12 cellular contexts compared by ENCODE assay signal in genomic region chr17:76533640-76534359, GRCh38. TPM values are rescaled to one million over a fixed set of nuclear protein-coding genes. Genes with fewer than 3 reads are reported as not detected.
DNase-seq lines count a peak whose midpoint lies in the region; ATAC-seq, FAIRE-seq and TF ChIP-seq lines count a peak whose summit lies in the region.
"Not testable (repeated sequence)": the region's sequence is repeated elsewhere in the genome, so short reads cannot be mapped to it uniquely, and the experiment has no call there.
"Had no signal": no experiment of that assay in that cellular context is flagged by ENCODE, and none has a peak within 500 bp of the region (broad histone marks: within the 10 kb centered on the region; RNA-seq: fewer than 3 reads in every experiment).

No MANE protein-coding gene starts in this region.

- not testable (repeated sequence) for H2AFZ ChIP-seq in Loucy (ENCODE audit: low read length); K562 (ENCODE audit: low read depth, low read length); mesenchymal stem cell (ENCODE audit: low read depth, low read length); osteoblast (ENCODE audit: low read length)

- not testable (repeated sequence) for TF ChIP-seq CTCF in Loucy (conservative IDR thresholded peaks at IDR 0.05; ENCODE audit: low read length); K562 (IDR thresholded peaks at IDR 0.05 in 2 of 3, conservative IDR thresholded peaks at IDR 0.05 in 1 of 3; ENCODE audit: insufficient read depth in 2 of 3, low read depth in 1 of 3, low read length in 3 of 3); glutamatergic neuron (IDR thresholded peaks at IDR 0.05; ENCODE audit: partially characterized antibody, unreplicated experiment); osteoblast (IDR thresholded peaks at IDR 0.05; ENCODE audit: extremely low read depth, low read depth, low read length); transverse colon (IDR thresholded peaks at IDR 0.05)

- not testable (repeated sequence) for H3K14ac ChIP-seq in mesenchymal stem cell (ENCODE audit: low read length in 2 of 2)

- not testable (repeated sequence) for H3K27me3 ChIP-seq in Loucy (ENCODE audit: insufficient read depth, low read length, poor library complexity, severe bottlenecking); K562 (ENCODE audit: control insufficient read depth in 2 of 2, insufficient read depth in 2 of 2, low read length in 2 of 2); right cardiac atrium (ENCODE audit: control insufficient read depth, insufficient read depth); mesenchymal stem cell (ENCODE audit: control insufficient read depth in 1 of 2, insufficient read depth in 1 of 2, low read length in 2 of 2)
- H3K27me3 ChIP-seq in osteoblast (ENCODE audit: insufficient read depth, low read length) (peaks cover 18% of the 10 kb centered on the region), transverse colon (peaks cover 28% of the 10 kb centered on the region)

- not testable (repeated sequence) for H3F3A ChIP-seq in Loucy (ENCODE audit: low read depth)

- not testable (repeated sequence) for H2BK5ac ChIP-seq in mesenchymal stem cell (ENCODE audit: low read depth, low read length, poor library complexity, severe bottlenecking)

- POLR2A ChIA-PET in K562 (lab: Yijun Ruan, JAX) = interaction anchor here (1.0 kb wide), 1 partner anchor 203 kb away, joined by 3 read pairs; the partner anchor contains the start of gene SRSF2

- not testable (repeated sequence) for H3K27ac ChIP-seq in K562 (ENCODE audit: extremely low read depth, low read depth, low read length); right cardiac atrium (ENCODE audit: low read length); mesenchymal stem cell (ENCODE audit: low read length, poor library complexity, severe bottlenecking); osteoblast (ENCODE audit: low read depth, low read length)
- peak overlapping the region in 3 of 4 donors; percentile 12 to 46 (median 26) for H3K27ac ChIP-seq in transverse colon

- H3K27ac Mint-ChIP-seq in glutamatergic neuron (ENCODE audit: unreplicated experiment) = peak overlapping the region; percentile 8

- H4K20me1 ChIP-seq in Loucy (ENCODE audit: insufficient read depth, low read length, poor library complexity, severe bottlenecking); K562 (replicated peaks; ENCODE audit: control insufficient read depth, insufficient read depth, low read length); osteoblast (ENCODE audit: insufficient read depth, low read length): not testable (repeated sequence)

- not testable (repeated sequence) for H3K9ac ChIP-seq in Loucy (ENCODE audit: low read depth, low read length, poor library complexity, severe bottlenecking); K562 (ENCODE audit: insufficient read depth in 1 of 2, low read depth in 2 of 2, low read length in 2 of 2); mesenchymal stem cell (ENCODE audit: low read length)

- not testable (repeated sequence) for H4K91ac ChIP-seq in mesenchymal stem cell (ENCODE audit: low read length)

- not testable (repeated sequence) for H3K36me3 Mint-ChIP-seq in glutamatergic neuron (ENCODE audit: unreplicated experiment)

- H2BK120ac ChIP-seq in mesenchymal stem cell (ENCODE audit: low read depth, low read length) = peak overlapping the region; percentile 40

- not testable (repeated sequence) for H3K4me3 ChIP-seq in Loucy (ENCODE audit: low read length, poor library complexity, severe bottlenecking); K562; right cardiac atrium (ENCODE audit: low read length); mesenchymal stem cell (ENCODE audit: insufficient read depth in 1 of 2, low read depth in 1 of 2, low read length in 2 of 2); osteoblast (ENCODE audit: insufficient read depth, low read length); transverse colon

- H4K8ac ChIP-seq in mesenchymal stem cell (ENCODE audit: low read length) = not testable (repeated sequence)

- not testable (repeated sequence) for TF ChIP-seq RAD21 in K562 (CRISPR knock-in tag; conservative IDR thresholded peaks at IDR 0.05 in 1 of 2, IDR thresholded peaks at IDR 0.05 in 1 of 2)

- not testable (repeated sequence) for H3K23ac ChIP-seq in mesenchymal stem cell (ENCODE audit: low read length in 2 of 2)

- not testable (repeated sequence) for TF ChIP-seq EP300 in K562 (IDR thresholded peaks at IDR 0.05; ENCODE audit: low read length); transverse colon (IDR thresholded peaks at IDR 0.05; ENCODE audit: low read depth)

- peak overlapping the region; percentile 8 for H3K4me2 ChIP-seq in Loucy (ENCODE audit: low read depth, low read length, poor library complexity, severe bottlenecking)
- not testable (repeated sequence) for H3K4me2 ChIP-seq in K562 (ENCODE audit: insufficient read depth, low read length); mesenchymal stem cell (ENCODE audit: low read length, poor library complexity, severe bottlenecking); osteoblast (ENCODE audit: insufficient read depth, low read length)

- not testable (repeated sequence) for H3K27me3 Mint-ChIP-seq in glutamatergic neuron (ENCODE audit: unreplicated experiment)

- not testable (repeated sequence) for FAIRE-seq in K562 (lab: Jason Lieb, UNC)

- H3K9me3 ChIP-seq in Loucy (ENCODE audit: insufficient read depth, low read depth, low read length); K562 (replicated peaks; ENCODE audit: control insufficient read depth, insufficient read depth, low read depth, low read length); right cardiac atrium (ENCODE audit: control insufficient read depth, low read length); mesenchymal stem cell (ENCODE audit: control insufficient read depth, low read length); osteoblast (ENCODE audit: low read depth, low read length); transverse colon: not testable (repeated sequence)

- H3K36me3 ChIP-seq in Loucy (ENCODE audit: insufficient read depth, low read length); K562 (ENCODE audit: control insufficient read depth, insufficient read depth, low read length); osteoblast (ENCODE audit: insufficient read depth, low read length); transverse colon: not testable (repeated sequence)
- peaks cover 4 to 22% of the 10 kb centered on the region in 2 experiments for H3K36me3 ChIP-seq in mesenchymal stem cell (ENCODE audit: control insufficient read depth in 1 of 2, insufficient read depth in 2 of 2, low read depth in 1 of 2, low read length in 2 of 2)

- H3K4me1 Mint-ChIP-seq in glutamatergic neuron (ENCODE audit: low read depth, unreplicated experiment) = peaks cover 24% of the 10 kb centered on the region

- not testable (repeated sequence) for H2BK15ac ChIP-seq in mesenchymal stem cell (ENCODE audit: low read depth, poor library complexity, severe bottlenecking)

- H3K9me2 ChIP-seq in Loucy (replicated peaks; ENCODE audit: low read depth, low read length) = not testable (repeated sequence)

- peaks cover 42% of the 10 kb centered on the region for H3K4me1 ChIP-seq in Loucy (ENCODE audit: insufficient read depth, low read length, poor library complexity, severe bottlenecking)
- peaks cover 23 to 56% of the 10 kb centered on the region in 2 experiments for H3K4me1 ChIP-seq in K562 (replicated peaks in 1 of 2; ENCODE audit: control insufficient read depth in 2 of 2, insufficient read depth in 2 of 2, low read length in 2 of 2)
- not testable (repeated sequence) for H3K4me1 ChIP-seq in right cardiac atrium (ENCODE audit: control insufficient read depth, insufficient read depth, low read length)
- H3K4me1 ChIP-seq in mesenchymal stem cell (ENCODE audit: control insufficient read depth, insufficient read depth, low read depth, low read length) = peaks cover 41% of the 10 kb centered on the region
- peaks cover 41% of the 10 kb centered on the region for H3K4me1 ChIP-seq in osteoblast (ENCODE audit: insufficient read depth, low read length)
- H3K4me1 ChIP-seq in transverse colon = peaks cover 12 to 54% (median 44%) of the 10 kb centered on the region in 4 donors

- not testable (repeated sequence) for H3K9me3 Mint-ChIP-seq in glutamatergic neuron (ENCODE audit: unreplicated experiment)

- CTCF ChIA-PET in K562 (lab: Yijun Ruan, JAX; ENCODE audit: low intra/inter-chr PET ratio) = not testable (repeated sequence)

- ATAC-seq in K562, right cardiac atrium: not testable (repeated sequence)

- not testable (repeated sequence) for H3K4me3 Mint-ChIP-seq in glutamatergic neuron (ENCODE audit: unreplicated experiment)

- not testable (repeated sequence) for DNase-seq in K562 (ENCODE audit: extremely low read depth in 1 of 4, low spot score in 3 of 4); glutamatergic neuron; mesenchymal stem cell; transverse colon
- DNase-seq in right cardiac atrium (peak in 2 of 3 donors; percentile 23 to 30), osteoblast (ENCODE audit: insufficient read length, low spot score, missing footprints) (peak; percentile 35)

- WGBS in K562 (ENCODE audit: insufficient coverage, low coverage, missing lambda C conversion rate) = 64% methylated on average over 9 of the region's 9 CpGs
- WGBS in right cardiac atrium = 89% methylated on average over 9 of the region's 9 CpGs
- WGBS in mesenchymal stem cell = 92% methylated on average over 6 of the region's 9 CpGs
- WGBS in transverse colon (ENCODE audit: low coverage in 1 of 2), 2 donors = 80 to 96% methylated on average over 5 to 9 of the region's 9 CpGs

- H2BK12ac ChIP-seq in mesenchymal stem cell (ENCODE audit: low read length in 2 of 2) = peak overlapping the region in 1 of 2 experiments; percentile 43

- H3K18ac ChIP-seq in mesenchymal stem cell (ENCODE audit: low read depth in 1 of 2, low read length in 2 of 2) = not testable (repeated sequence)

- peaks cover 31% of the 10 kb centered on the region for H3K79me2 ChIP-seq in Loucy (ENCODE audit: insufficient read depth, low read length)
- not testable (repeated sequence) for H3K79me2 ChIP-seq in K562 (ENCODE audit: control insufficient read depth, insufficient read depth, low read length); osteoblast (ENCODE audit: insufficient read depth, low read length)

- BruUV-seq in K562 (replicated peaks; lab: Mats Ljungman, UMichigan) = not testable (repeated sequence)

- not testable (repeated sequence) for H3K4ac ChIP-seq in mesenchymal stem cell (ENCODE audit: low read depth in 1 of 2, low read length in 2 of 2)

- TF ChIP-seq POLR2A in K562 (conservative IDR thresholded peaks at IDR 0.05); transverse colon (IDR thresholded peaks at IDR 0.05): not testable (repeated sequence)

- in situ Hi-C loops in K562 (cut with MboI) = not testable (repeated sequence)
- in situ Hi-C loops in transverse colon (cut with MboI; ENCODE audit: low pct_ligation_motif_present in 1 of 4, low pct_unique_long_range_greater_than_20kb in 1 of 4, low sequenced_read_pairs in 3 of 4) = loop anchor here in 1 of 4 donors (25.0 kb wide), 1 partner anchor 179 kb away; the partner anchor contains the start of gene MXRA7

- not testable (repeated sequence) for H3K9me1 ChIP-seq in K562 (ENCODE audit: control insufficient read depth, insufficient read depth, low read length)

- not testable (repeated sequence) for H2AK5ac ChIP-seq in mesenchymal stem cell (ENCODE audit: low read length, severe bottlenecking)

- not testable (repeated sequence) for H3K79me1 ChIP-seq in mesenchymal stem cell (replicated peaks; ENCODE audit: low read length, poor library complexity, severe bottlenecking)

- intact Hi-C loops in K562 (cut with micrococcal nuclease); right cardiac atrium (cut with DNase I); transverse colon (cut with DNase I; ENCODE audit: low total_unique reads): not testable (repeated sequence)

RNA-seq across cellular contexts. Expression of gene CYGB, which starts 3.7 kb away (rescaled TPM):
- 0.84 TPM in 1 of 2 replicates, not detected in the other for total RNA-seq in K562 (2011; cell fraction: chromatin; rRNA removed; ENCODE audit: low replicate concordance)
- total RNA-seq in K562 (2011; cell fraction: nucleolus; rRNA removed) = 0.66 TPM in 1 of 2 replicates, not detected in the other
- 1.2 TPM in 1 of 2 replicates, not detected in the other for total RNA-seq in K562 (2011; cell fraction: nucleoplasm; rRNA removed)
- total RNA-seq in K562 (2014; rRNA removed) = 0.95 TPM in 1 of 2 replicates, not detected in the other
- total RNA-seq in K562 (2014; rRNA removed; fragmentation: Illumina TruSeq; extraction: Trizol) = 0.16 TPM in 1 of 2 replicates, not detected in the other
- not detected in 2 replicates for total RNA-seq in K562 (2015; rRNA removed; fragmentation: Illumina TruSeq; extraction: Trizol)
- 0.13 and 0.24 TPM in 2 replicates for total RNA-seq in K562 (2021)
- polyA plus RNA-seq in K562 (2011; rRNA removed) = 0.05 and 0.08 TPM in 2 replicates
- 0.18 and 0.40 TPM in 2 replicates for polyA plus RNA-seq in K562 (2011; cell fraction: cytosol; rRNA removed)
- 0.20 and 0.38 TPM in 2 replicates for polyA plus RNA-seq in K562 (2011; cell fraction: nucleus; rRNA removed)
- polyA plus RNA-seq in K562 (2012) = 0.09 and 0.24 TPM in 2 replicates
- polyA plus RNA-seq in K562 (2014; fragmentation: Illumina TruSeq; extraction: Trizol) = 0.54 TPM in 1 of 2 replicates, not detected in the other
- polyA plus RNA-seq in K562 (2014; fragmentation: Nextera tagmentation; extraction: Ambion mirVana) = not detected
- polyA plus RNA-seq in K562 (2014; rRNA removed) = 0.11 and 0.12 TPM in 2 replicates
- polyA minus RNA-seq in K562 (2011; rRNA and poly(A)+ RNA removed) = not detected in 2 replicates
- polyA minus RNA-seq in K562 (2011; cell fraction: cytosol; rRNA and poly(A)+ RNA removed) = not detected in 2 replicates
- not detected in 2 replicates for polyA minus RNA-seq in K562 (2011; cell fraction: nucleus; rRNA and poly(A)+ RNA removed)
- 20.4 TPM for total RNA-seq in glutamatergic neuron (ENCODE audit: unreplicated experiment)
- 10 to 100 TPM; 46.6 to 83.9 (median 67.3) TPM for total RNA-seq in right cardiac atrium
- polyA plus RNA-seq in right cardiac atrium = 58.7 TPM
- 313 TPM for polyA plus RNA-seq in mesenchymal stem cell (2013, experiment 1 of 2)
- 315 TPM for polyA plus RNA-seq in mesenchymal stem cell (2013, experiment 2 of 2)
- total RNA-seq in osteoblast = 39.1 and 74.0 TPM in 2 replicates
- total RNA-seq in transverse colon = 10 to 100 TPM in 2 of 4 donors, 1 to 10 TPM in 2; 7.5 to 20.1 (median 11.3) TPM
- total RNA-seq: CD4-positive, CD25-positive, alpha-beta regulatory T cell had no signal
- polyA plus RNA-seq: CD4-positive, CD25-positive, alpha-beta regulatory T cell had no signal

RNA-seq across cellular contexts. Expression of gene PRCD, which starts 6.0 kb away (rescaled TPM):
- 0.14 TPM in 1 of 2 replicates, not detected in the other for total RNA-seq in K562 (2011; cell fraction: chromatin; rRNA removed; ENCODE audit: low replicate concordance)
- total RNA-seq in K562 (2011; cell fraction: nucleolus; rRNA removed) = not detected in 2 replicates
- not detected in 2 replicates for total RNA-seq in K562 (2011; cell fraction: nucleoplasm; rRNA removed)
- total RNA-seq in K562 (2014; rRNA removed) (not detected in 2 replicates), K562 (2014; rRNA removed; fragmentation: Illumina TruSeq; extraction: Trizol) (not detected in 2 replicates), K562 (2015; rRNA removed; fragmentation: Illumina TruSeq; extraction: Trizol) (not detected in 2 replicates), K562 (2021) (0.27 TPM in 1 of 2 replicates, not detected in the other), glutamatergic neuron (ENCODE audit: unreplicated experiment) (1.4 TPM), right cardiac atrium (10 to 100 TPM in 3 of 4 donors, 1 to 10 TPM in 1; 6.1 to 11.6 (median 10.9) TPM), osteoblast (4.0 and 5.3 TPM in 2 replicates), transverse colon (1 to 10 TPM in 1 of 4 donors, under 1 TPM in 1, not detected in 2; 0.64 to 6.8 TPM)
- polyA plus RNA-seq in K562 (2011; rRNA removed) (0.20 and 0.39 TPM in 2 replicates), K562 (2014; fragmentation: Illumina TruSeq; extraction: Trizol) (not detected in 2 replicates), K562 (2014; fragmentation: Nextera tagmentation; extraction: Ambion mirVana) (under 1 TPM in 1 of 2 experiments, not detected in 1; 0.25 TPM), K562 (2014; rRNA removed) (0.21 TPM in 1 of 2 replicates, not detected in the other), right cardiac atrium (9.8 TPM)
- not detected in 2 replicates for polyA plus RNA-seq in K562 (2011; cell fraction: cytosol; rRNA removed)
- polyA plus RNA-seq in K562 (2011; cell fraction: nucleus; rRNA removed) = 0.10 and 0.13 TPM in 2 replicates
- polyA plus RNA-seq in K562 (2012) = 0.26 and 0.65 TPM in 2 replicates
- polyA minus RNA-seq in K562 (2011; rRNA and poly(A)+ RNA removed) = 0.07 TPM in 1 of 2 replicates, not detected in the other
- polyA minus RNA-seq in K562 (2011; cell fraction: cytosol; rRNA and poly(A)+ RNA removed) = not detected in 2 replicates
- not detected in 2 replicates for polyA minus RNA-seq in K562 (2011; cell fraction: nucleus; rRNA and poly(A)+ RNA removed)
- polyA plus RNA-seq in mesenchymal stem cell (2013, experiment 1 of 2) = 13.5 TPM
- polyA plus RNA-seq in mesenchymal stem cell (2013, experiment 2 of 2) = 14.0 TPM
- total RNA-seq: A172; A673; Caco-2; CD4-positive, CD25-positive, alpha-beta regulatory T cell; CD8-positive, alpha-beta T cell had no signal

RNA-seq across cellular contexts. Expression of gene RHBDF2, which starts 32.6 kb away (rescaled TPM):
- total RNA-seq in K562 (2011; cell fraction: chromatin; rRNA removed; ENCODE audit: low replicate concordance) = 5.1 and 22.6 TPM in 2 replicates
- total RNA-seq in K562 (2011; cell fraction: nucleolus; rRNA removed) = 12.2 and 15.7 TPM in 2 replicates
- 4.0 and 6.5 TPM in 2 replicates for total RNA-seq in K562 (2011; cell fraction: nucleoplasm; rRNA removed)
- total RNA-seq in K562 (2014; rRNA removed) = 1.5 and 4.0 TPM in 2 replicates
- total RNA-seq in K562 (2014; rRNA removed; fragmentation: Illumina TruSeq; extraction: Trizol) = 0.19 and 0.47 TPM in 2 replicates
- total RNA-seq in K562 (2015; rRNA removed; fragmentation: Illumina TruSeq; extraction: Trizol) = 0.65 and 0.75 TPM in 2 replicates
- total RNA-seq in K562 (2021) = 2.3 and 2.8 TPM in 2 replicates
- 1.1 and 3.1 TPM in 2 replicates for polyA plus RNA-seq in K562 (2011; rRNA removed)
- 1.7 and 6.2 TPM in 2 replicates for polyA plus RNA-seq in K562 (2011; cell fraction: cytosol; rRNA removed)
- polyA plus RNA-seq in K562 (2011; cell fraction: nucleus; rRNA removed) = 8.1 and 13.7 TPM in 2 replicates
- polyA plus RNA-seq in K562 (2012) = 1.5 and 1.7 TPM in 2 replicates
- polyA plus RNA-seq in K562 (2014; fragmentation: Illumina TruSeq; extraction: Trizol) = 1.3 and 1.6 TPM in 2 replicates
- under 1 TPM; 0.04 to 0.06 TPM for polyA plus RNA-seq in K562 (2014; fragmentation: Nextera tagmentation; extraction: Ambion mirVana)
- polyA plus RNA-seq in K562 (2014; rRNA removed) = 1.5 and 1.6 TPM in 2 replicates
- 0.74 and 1.6 TPM in 2 replicates for polyA minus RNA-seq in K562 (2011; rRNA and poly(A)+ RNA removed)
- polyA minus RNA-seq in K562 (2011; cell fraction: cytosol; rRNA and poly(A)+ RNA removed) = 2.7 and 6.3 TPM in 2 replicates
- polyA minus RNA-seq in K562 (2011; cell fraction: nucleus; rRNA and poly(A)+ RNA removed) = 4.7 and 5.3 TPM in 2 replicates
- 1.9 TPM for total RNA-seq in glutamatergic neuron (ENCODE audit: unreplicated experiment)
- total RNA-seq in right cardiac atrium = 10 to 100 TPM; 10.2 to 16.4 (median 12.8) TPM
- polyA plus RNA-seq in right cardiac atrium = 11.2 TPM
- polyA plus RNA-seq in mesenchymal stem cell (2013, experiment 1 of 2) = 19.9 TPM
- 18.4 TPM for polyA plus RNA-seq in mesenchymal stem cell (2013, experiment 2 of 2)
- 7.1 and 8.3 TPM in 2 replicates for total RNA-seq in osteoblast
- 10 to 100 TPM; 11.3 to 47.4 (median 23.2) TPM for total RNA-seq in transverse colon

RNA-seq across cellular contexts. Expression of gene ST6GALNAC2, which starts 51.9 kb away (rescaled TPM):
- total RNA-seq in K562 (2011; cell fraction: chromatin; rRNA removed; ENCODE audit: low replicate concordance) = not detected in 2 replicates
- not detected in 2 replicates for total RNA-seq in K562 (2011; cell fraction: nucleolus; rRNA removed)
- not detected in 2 replicates for total RNA-seq in K562 (2011; cell fraction: nucleoplasm; rRNA removed)
- total RNA-seq in K562 (2014; rRNA removed) = not detected in 2 replicates
- not detected in 2 replicates for total RNA-seq in K562 (2014; rRNA removed; fragmentation: Illumina TruSeq; extraction: Trizol)
- total RNA-seq in K562 (2015; rRNA removed; fragmentation: Illumina TruSeq; extraction: Trizol) = not detected in 2 replicates
- total RNA-seq in K562 (2021) = not detected in 2 replicates
- not detected in 2 replicates for polyA plus RNA-seq in K562 (2011; rRNA removed)
- polyA plus RNA-seq in K562 (2011; cell fraction: cytosol; rRNA removed) = not detected in 2 replicates
- not detected in 2 replicates for polyA plus RNA-seq in K562 (2011; cell fraction: nucleus; rRNA removed)
- not detected in 2 replicates for polyA plus RNA-seq in K562 (2012)
- 0.18 TPM in 1 of 2 replicates, not detected in the other for polyA plus RNA-seq in K562 (2014; fragmentation: Illumina TruSeq; extraction: Trizol)
- not detected for polyA plus RNA-seq in K562 (2014; fragmentation: Nextera tagmentation; extraction: Ambion mirVana)
- polyA plus RNA-seq in K562 (2014; rRNA removed) = not detected in 2 replicates
- not detected in 2 replicates for polyA minus RNA-seq in K562 (2011; rRNA and poly(A)+ RNA removed)
- polyA minus RNA-seq in K562 (2011; cell fraction: cytosol; rRNA and poly(A)+ RNA removed) = not detected in 2 replicates
- not detected in 2 replicates for polyA minus RNA-seq in K562 (2011; cell fraction: nucleus; rRNA and poly(A)+ RNA removed)
- 0.32 TPM for total RNA-seq in glutamatergic neuron (ENCODE audit: unreplicated experiment)
- total RNA-seq in right cardiac atrium = 1 to 10 TPM; 4.0 to 5.8 (median 5.5) TPM
- polyA plus RNA-seq in right cardiac atrium = 4.2 TPM
- 0.72 TPM for polyA plus RNA-seq in mesenchymal stem cell (2013, experiment 1 of 2)
- 0.78 TPM for polyA plus RNA-seq in mesenchymal stem cell (2013, experiment 2 of 2)
- total RNA-seq in osteoblast = 0.36 and 0.59 TPM in 2 replicates
- 1 to 10 TPM in 3 of 4 donors, not detected in 1; 1.4 to 4.4 (median 1.6) TPM for total RNA-seq in transverse colon
- total RNA-seq: A673 had no signal
